Comparison of ENCODE assay signal across 8 cellular contexts in genomic region chr12:133081408-133081806, GRCh38. TPM values are rescaled to one million over a fixed set of nuclear protein-coding genes. Genes with fewer than 3 reads are reported as not detected.
DNase-seq lines count a peak whose midpoint lies in the region; ATAC-seq, FAIRE-seq and TF ChIP-seq lines count a peak whose summit lies in the region.

No MANE protein-coding gene starts in this region.

- no peak for ATAC-seq in natural killer cell
- no peak for ATAC-seq in natural killer cell treated with Interleukin-12 subunit alpha and Interleukin-12 subunit beta and Interleukin-15 and Interleukin-18, amount 100 ng/mL, for 72 hours
- ATAC-seq in left lung: no peak
- no peak for ATAC-seq in upper lobe of right lung
- ATAC-seq in GM21529 (IDR thresholded peaks at IDR 0.05; ENCODE audit: unreplicated experiment): no peak

- H3K4me3 Mint-ChIP-seq in natural killer cell (no peak overlapping the region), astrocyte (ENCODE audit: unreplicated experiment) (no peak overlapping the region)
- no peak overlapping the region for H3K4me3 Mint-ChIP-seq in natural killer cell treated with Interleukin-12 subunit alpha and Interleukin-12 subunit beta and Interleukin-15 and Interleukin-18, amount 100 ng/mL, for 72 hours

- H3K9me3 ChIP-seq in astrocyte (ENCODE audit: insufficient read depth, low read depth, low read length) (peaks cover 51% of the 10 kb centered on the region), left lung (peaks cover 0 to 85% of the 10 kb centered on the region in 2 donors), upper lobe of right lung (peaks cover 76% of the 10 kb centered on the region)

- no peaks in the 10 kb centered on the region for H3K4me1 ChIP-seq in astrocyte (ENCODE audit: insufficient read depth, low read length)
- H3K4me1 ChIP-seq in left lung: peaks cover 4 to 5% of the 10 kb centered on the region in 2 donors
- peaks cover 7% of the 10 kb centered on the region for H3K4me1 ChIP-seq in upper lobe of right lung

- H3K9me3 Mint-ChIP-seq in natural killer cell (peaks cover 11 to 18% of the 10 kb centered on the region in 2 donors), astrocyte (ENCODE audit: unreplicated experiment) (peaks cover 59% of the 10 kb centered on the region)
- peaks cover 18% of the 10 kb centered on the region for H3K9me3 Mint-ChIP-seq in natural killer cell treated with Interleukin-12 subunit alpha and Interleukin-12 subunit beta and Interleukin-15 and Interleukin-18, amount 100 ng/mL, for 72 hours

- H3K27ac Mint-ChIP-seq in natural killer cell (no peak overlapping the region), astrocyte (ENCODE audit: unreplicated experiment) (no peak overlapping the region)
- H3K27ac Mint-ChIP-seq in natural killer cell treated with Interleukin-12 subunit alpha and Interleukin-12 subunit beta and Interleukin-15 and Interleukin-18, amount 100 ng/mL, for 72 hours: no peak overlapping the region

- intact Hi-C loops in natural killer cell (cut with micrococcal nuclease): no loop called here
- intact Hi-C loops in left lung (cut with DNase I): no loop called here
- intact Hi-C loops in upper lobe of right lung (cut with DNase I): no loop called here

- H3K4me3 ChIP-seq in astrocyte (ENCODE audit: insufficient read depth, low read depth, low read length): peak overlapping the region; percentile 77
- H3K4me3 ChIP-seq in left lung: peak overlapping the region; percentile 67 to 76
- peak overlapping the region; percentile 90 for H3K4me3 ChIP-seq in upper lobe of right lung

- FAIRE-seq in astrocyte (lab: Jason Lieb, UNC): no peak

- H3K79me2 ChIP-seq in astrocyte (ENCODE audit: insufficient read depth, low read length): peaks cover 25% of the 10 kb centered on the region

- peak overlapping the region; percentile 93 for H3K9ac ChIP-seq in astrocyte (ENCODE audit: low read length)

- peaks cover 38% of the 10 kb centered on the region for H3K36me3 ChIP-seq in astrocyte (ENCODE audit: insufficient read depth, low read length)
- H3K36me3 ChIP-seq in left lung: peaks cover 3 to 47% of the 10 kb centered on the region in 2 donors
- H3K36me3 ChIP-seq in upper lobe of right lung: peaks cover 36% of the 10 kb centered on the region

- peak overlapping the region; percentile 89 for H3K4me2 ChIP-seq in astrocyte (ENCODE audit: low read length)

- TF ChIP-seq CTCF in natural killer cell (IDR thresholded peaks at IDR 0.05) (no peak), astrocyte (IDR thresholded peaks at IDR 0.05; ENCODE audit: insufficient read depth, low read depth, low read length) (no peak), left lung (IDR thresholded peaks at IDR 0.05) (no peak), upper lobe of right lung (IDR thresholded peaks at IDR 0.05) (no peak)

- H3K27me3 Mint-ChIP-seq in natural killer cell (ENCODE audit: low read depth in 2 of 2) (peaks cover 0 to 2% of the 10 kb centered on the region in 2 donors), astrocyte (ENCODE audit: low read depth, unreplicated experiment) (no peaks in the 10 kb centered on the region)
- H3K27me3 Mint-ChIP-seq in natural killer cell treated with Interleukin-12 subunit alpha and Interleukin-12 subunit beta and Interleukin-15 and Interleukin-18, amount 100 ng/mL, for 72 hours: no peaks in the 10 kb centered on the region

- H2AFZ ChIP-seq in astrocyte (ENCODE audit: low read depth, low read length): no peak overlapping the region

- H3K4me1 Mint-ChIP-seq in natural killer cell (peaks cover 4 to 7% of the 10 kb centered on the region in 2 donors), astrocyte (ENCODE audit: low read depth, unreplicated experiment) (peaks cover 5% of the 10 kb centered on the region)
- peaks cover 5 to 9% of the 10 kb centered on the region in 2 donors for H3K4me1 Mint-ChIP-seq in natural killer cell treated with Interleukin-12 subunit alpha and Interleukin-12 subunit beta and Interleukin-15 and Interleukin-18, amount 100 ng/mL, for 72 hours (ENCODE audit: low read depth in 2 of 2)

- H3K36me3 Mint-ChIP-seq in natural killer cell (peaks cover 46% of the 10 kb centered on the region), astrocyte (ENCODE audit: low read depth, unreplicated experiment) (peaks cover 57% of the 10 kb centered on the region)
- H3K36me3 Mint-ChIP-seq in natural killer cell treated with Interleukin-12 subunit alpha and Interleukin-12 subunit beta and Interleukin-15 and Interleukin-18, amount 100 ng/mL, for 72 hours: peaks cover 62% of the 10 kb centered on the region

- H3K27me3 ChIP-seq in astrocyte (ENCODE audit: insufficient read depth, low read length) (no peaks in the 10 kb centered on the region), left lung (no peaks in the 10 kb centered on the region), upper lobe of right lung (no peaks in the 10 kb centered on the region)

- H3K27ac ChIP-seq in astrocyte (ENCODE audit: low read depth, low read length) (peak overlapping the region; percentile 98), left lung (peak overlapping the region in 1 of 2 donors; percentile 99), upper lobe of right lung (peak overlapping the region; percentile 96)

- no peaks in the 10 kb centered on the region for H4K20me1 ChIP-seq in astrocyte (ENCODE audit: insufficient read depth, low read length)

- DNase-seq in natural killer cell (peak; percentile 16), astrocyte (ENCODE audit: low read depth) (no peak), left lung (peak in 1 of 2 donors; percentile 32), upper lobe of right lung (no peak), mucosa of gallbladder (ENCODE audit: low spot score) (no peak), cerebellar cortex (ENCODE audit: low spot score) (no peak)
- no peak for DNase-seq in natural killer cell treated with Interleukin-12 subunit alpha and Interleukin-12 subunit beta and Interleukin-15 and Interleukin-18, amount 100 ng/mL, for 72 hours (ENCODE audit: low spot score)

RNA-seq across cellular contexts. Expression of gene ZNF140, which starts 0.7 kb away (rescaled TPM):
- 10 to 100 TPM in 1 of 3 donors, 1 to 10 TPM in 2; 8.8 to 15.4 (median 9.9) TPM for total RNA-seq in natural killer cell
- 10 to 100 TPM in 1 of 2 donors, 1 to 10 TPM in 1; 7.1 to 17.1 TPM for total RNA-seq in natural killer cell treated with Interleukin-12 subunit alpha and Interleukin-12 subunit beta and Interleukin-15 and Interleukin-18, amount 100 ng/mL, for 72 hours
- 17.2 and 17.6 TPM in 2 replicates for total RNA-seq in astrocyte
- total RNA-seq in left lung: 10 to 100 TPM; 12.2 to 14.4 TPM
- total RNA-seq in upper lobe of right lung: 15.7 TPM
- 17.5 TPM for total RNA-seq in mucosa of gallbladder

RNA-seq across cellular contexts. Expression of gene ZNF84, which starts 44.1 kb away (rescaled TPM):
- total RNA-seq in natural killer cell: 10 to 100 TPM; 23.4 to 31.1 (median 26.1) TPM
- 10 to 100 TPM; 16.8 to 17.6 TPM for total RNA-seq in natural killer cell treated with Interleukin-12 subunit alpha and Interleukin-12 subunit beta and Interleukin-15 and Interleukin-18, amount 100 ng/mL, for 72 hours
- total RNA-seq in astrocyte: 28.7 and 33.7 TPM in 2 replicates
- 10 to 100 TPM; 17.3 to 24.5 TPM for total RNA-seq in left lung
- 24.1 TPM for total RNA-seq in upper lobe of right lung
- total RNA-seq in mucosa of gallbladder: 31.4 TPM

RNA-seq across cellular contexts. Expression of gene ZNF891, which starts 48.7 kb away (rescaled TPM):
- total RNA-seq in natural killer cell (1 to 10 TPM; 1.9 to 3.1 (median 2.3) TPM), astrocyte (1.2 TPM in 2 replicates), left lung (1 to 10 TPM; 1.6 to 1.8 TPM), upper lobe of right lung (2.4 TPM), mucosa of gallbladder (2.6 TPM)
- total RNA-seq in natural killer cell treated with Interleukin-12 subunit alpha and Interleukin-12 subunit beta and Interleukin-15 and Interleukin-18, amount 100 ng/mL, for 72 hours: 1 to 10 TPM; 1.4 to 1.7 TPM

RNA-seq across cellular contexts. Expression of gene ZNF10, which starts 49.0 kb away (rescaled TPM):
- total RNA-seq in natural killer cell: 10 to 100 TPM; 12.9 to 27.9 (median 26.0) TPM
- 1 to 10 TPM; 2.3 to 3.9 TPM for total RNA-seq in natural killer cell treated with Interleukin-12 subunit alpha and Interleukin-12 subunit beta and Interleukin-15 and Interleukin-18, amount 100 ng/mL, for 72 hours
- total RNA-seq in astrocyte: 7.3 and 7.6 TPM in 2 replicates
- 1 to 10 TPM; 6.7 to 8.2 TPM for total RNA-seq in left lung
- 8.2 TPM for total RNA-seq in upper lobe of right lung
- total RNA-seq in mucosa of gallbladder: 12.3 TPM
